ENCODE assay signal across 10 cellular contexts in the genomic region with DNA sequence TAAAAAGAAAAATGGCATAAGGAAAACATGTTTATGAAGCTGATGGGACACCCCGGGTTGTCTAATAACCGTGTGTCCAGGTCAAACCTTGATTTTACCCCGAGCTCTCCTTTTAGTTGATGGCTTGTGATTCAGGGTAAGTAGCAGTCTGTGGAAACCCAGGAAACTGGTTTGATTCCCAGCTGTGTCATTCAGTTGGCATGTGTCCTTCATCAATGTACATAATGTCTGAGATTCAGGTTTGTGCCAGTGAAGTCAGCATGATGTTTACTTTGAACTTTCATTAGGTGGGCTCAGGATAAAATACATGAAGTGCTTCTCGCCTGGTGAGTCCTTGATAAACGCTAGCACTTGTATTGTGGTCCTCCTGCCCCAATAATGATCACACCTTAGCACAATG. TPM values are rescaled to one million over a fixed set of nuclear protein-coding genes. Genes with fewer than 3 reads are reported as not detected.
A peak's percentile ranks its signal among the peaks of the same experiment; 100 is the strongest.
DNase-seq lines count a peak whose midpoint lies in the region; ATAC-seq and TF ChIP-seq lines count a peak whose summit lies in the region.
"Had no signal": no experiment of that assay in that cellular context is flagged by ENCODE, and none has a peak within 500 bp of the region (broad histone marks: within the 10 kb centered on the region; RNA-seq: fewer than 3 reads in every experiment).

No MANE protein-coding gene starts in this region.

- peak overlapping the region; percentile 84 for H3K27ac ChIP-seq in psoas muscle

- no peaks in the 10 kb centered on the region for H3K9me3 Mint-ChIP-seq in CD14-positive monocyte

- H3K27me3 ChIP-seq in MG63 = no peaks in the 10 kb centered on the region
- no peaks in the 10 kb centered on the region for H3K27me3 ChIP-seq in psoas muscle (ENCODE audit: insufficient read depth in 3 of 3, low read length in 2 of 3)
- H3K27me3 ChIP-seq: spleen had no signal

- H3K36me3 ChIP-seq in MG63 = no peaks in the 10 kb centered on the region; the same call in 1 of the 2 replicates
- peaks cover 0 to 3% of the 10 kb centered on the region in 2 donors for H3K36me3 ChIP-seq in psoas muscle (ENCODE audit: insufficient read depth in 1 of 2, low read depth in 1 of 2)
- H3K36me3 ChIP-seq: spleen had no signal

- H3K4me3 ChIP-seq in MG63 = no peak overlapping the region
- no peak overlapping the region for H3K4me3 ChIP-seq in epithelial cell of esophagus (ENCODE audit: low read length)
- H3K4me3 ChIP-seq in psoas muscle = peak overlapping the region; percentile 47

- intact Hi-C loops in CD14-positive monocyte (cut with micrococcal nuclease) (loop anchor here in 1 of 2 donors (5.0 kb wide), 1 partner anchor 63 kb away; a partner anchor contains a TSS), psoas muscle (cut with DNase I) (loop anchor here (5.0 to 10.0 kb wide), 2 partner anchors 63 to 270 kb away; a partner anchor contains a TSS)

- ATAC-seq in psoas muscle = no peak

- H3K9me3 ChIP-seq in MG63 (no peaks in the 10 kb centered on the region), psoas muscle (no peaks in the 10 kb centered on the region)
- H3K9me3 ChIP-seq: spleen had no signal

- H3K4me1 ChIP-seq in psoas muscle = peaks cover 19% of the 10 kb centered on the region

- DNase-seq in CD14-positive monocyte (ENCODE audit: low spot score) (no peak), MG63 (peak; percentile 49), epithelial cell of esophagus (ENCODE audit: low read depth) (peak; percentile 84), psoas muscle (no peak), EL (no peak), OCI-M2 (lab: John Stamatoyannopoulos, UW; ENCODE audit: unreplicated experiment) (no peak), NCI-H1092 (lab: John Stamatoyannopoulos, UW) (no peak), D341Med (ENCODE audit: low spot score) (no peak)

- H3K36me3 Mint-ChIP-seq in CD14-positive monocyte = peaks cover under 1 to 7% of the 10 kb centered on the region in 2 donors
- H3K36me3 Mint-ChIP-seq: memory B cell had no signal

- H3K4me1 Mint-ChIP-seq in CD14-positive monocyte = peaks cover 35% of the 10 kb centered on the region

- WGBS in psoas muscle, 3 donors = 78 to 86% (median 83%) methylated on average over 5 of the region's 5 CpGs

- TF ChIP-seq CTCF in CD14-positive monocyte (IDR thresholded peaks at IDR 0.05) (no peak), epithelial cell of esophagus (IDR thresholded peaks at IDR 0.05; ENCODE audit: insufficient read depth, low read depth, low read length, missing control alignments) (no peak), psoas muscle (IDR thresholded peaks at IDR 0.05) (no peak)

- H3K4me3 Mint-ChIP-seq in CD14-positive monocyte = peak overlapping the region in 1 of 2 donors; percentile 47
- H3K4me3 Mint-ChIP-seq: memory B cell had no signal

- H3K27ac Mint-ChIP-seq in CD14-positive monocyte = peak overlapping the region; percentile 59 to 95 (median 87)
- H3K27ac Mint-ChIP-seq: memory B cell had no signal

- H3K27me3 Mint-ChIP-seq in CD14-positive monocyte (ENCODE audit: low read depth in 3 of 3) = peaks cover 0 to 4% (median 3%) of the 10 kb centered on the region in 3 donors
- H3K27me3 Mint-ChIP-seq: memory B cell had no signal

RNA-seq across cellular contexts. Expression of a gene that starts 4.3 kb away (rescaled TPM):
- 10 to 100 TPM; 59.9 to 94.5 TPM for polyA plus RNA-seq in CD14-positive monocyte
- total RNA-seq in MG63 (2014; rRNA removed; shearing (Covaris generic); ENCODE audit: low replicate concordance) = 116 and 146 TPM in 2 replicates
- 10 to 100 TPM; 59.7 to 85.6 (median 65.4) TPM for total RNA-seq in psoas muscle
- 10 to 100 TPM; 58.4 to 96.1 (median 66.9) TPM for polyA plus RNA-seq in psoas muscle

RNA-seq across cellular contexts. Expression of a gene that starts 33.5 kb away (rescaled TPM):
- 10 to 100 TPM; 18.0 to 23.0 TPM for polyA plus RNA-seq in CD14-positive monocyte
- total RNA-seq in MG63 (2014; rRNA removed; shearing (Covaris generic); ENCODE audit: low replicate concordance) = 59.9 and 81.0 TPM in 2 replicates
- 10 to 100 TPM; 33.9 to 37.4 (median 37.0) TPM for total RNA-seq in psoas muscle
- polyA plus RNA-seq in psoas muscle = 10 to 100 TPM; 32.6 to 35.7 (median 34.5) TPM

Comparison
In these comparisons a context has a peak if more than half of its experiments do, and no peak if none do; other contexts are left out.
1. DNase-seq: peak in MG63 (single experiment) and epithelial cell of esophagus (single experiment); none in CD14-positive monocyte (single experiment), psoas muscle (0 of 2), EL (single experiment), OCI-M2 (single experiment), NCI-H1092 (single experiment) and D341Med (single experiment).